Comparison of ENCODE assay signal across 20 cellular contexts in the genomic region with DNA sequence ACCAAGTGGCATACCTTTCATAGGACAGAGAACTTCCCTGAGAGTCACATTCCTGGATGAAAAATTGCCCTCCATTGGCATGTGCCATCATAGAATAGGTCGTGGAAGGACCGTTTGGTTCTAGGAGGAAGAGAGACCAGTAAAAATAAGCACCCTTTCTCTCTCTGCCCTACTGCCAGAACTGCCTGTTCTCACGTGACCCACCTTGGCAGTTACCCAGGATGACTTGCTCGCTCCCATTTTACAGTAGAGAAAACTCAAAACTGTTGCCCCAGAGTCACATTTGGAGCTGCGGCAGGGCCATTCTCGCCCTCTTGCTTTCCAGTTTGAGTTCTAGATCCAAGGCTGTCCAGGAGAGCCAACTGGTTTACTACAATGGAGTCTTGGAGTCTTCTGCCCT. TPM values are rescaled to one million over a fixed set of nuclear protein-coding genes. Genes with fewer than 3 reads are reported as not detected.
DNase-seq lines count a peak whose midpoint lies in the region; ATAC-seq, FAIRE-seq and TF ChIP-seq lines count a peak whose summit lies in the region.
"Had no signal": no experiment of that assay in that cellular context is flagged by ENCODE, and none has a peak within 500 bp of the region (broad histone marks: within the 10 kb centered on the region; RNA-seq: fewer than 3 reads in every experiment).

No MANE protein-coding gene starts in this region.

- H3K9me3 Mint-ChIP-seq in MCF 10A (ENCODE audit: unreplicated experiment) = no peaks in the 10 kb centered on the region
- H3K9me3 Mint-ChIP-seq in CD4-positive, alpha-beta T cell = no peaks in the 10 kb centered on the region

- H3K9me3 ChIP-seq in body of pancreas (no peaks in the 10 kb centered on the region), prostate gland (no peaks in the 10 kb centered on the region)
- no peaks in the 10 kb centered on the region for H3K9me3 ChIP-seq in CD4-positive, alpha-beta T cell (ENCODE audit: control insufficient read depth, low read length)
- H3K9me3 ChIP-seq: BLaER1, lower lobe of right lung had no signal

- 15% methylated on average over 5 of the region's 6 CpGs; no CpG with 5 or more reads in 1 of the 2 donors for WGBS in body of pancreas, 2 donors
- 13% methylated on average over 6 of the region's 6 CpGs for WGBS in prostate gland

- CTCF ChIA-PET in MCF 10A (lab: Yijun Ruan, JAX) = interaction anchor here (0.6 to 1.0 kb wide), 3 partner anchors 14 to 1134 kb away, joined by 3 to 4 read pairs (median 3); no protein-coding TSS in a partner anchor
- CTCF ChIA-PET in CD4-positive, alpha-beta T cell (lab: Charles Lee) = no interaction called here

- TF ChIP-seq POLR2A in body of pancreas (IDR thresholded peaks at IDR 0.05) = no peak
- no peak for TF ChIP-seq POLR2A in prostate gland (IDR thresholded peaks at IDR 0.05)

- TF ChIP-seq CTCF in body of pancreas (IDR thresholded peaks at IDR 0.05) (no peak), prostate gland (IDR thresholded peaks at IDR 0.05) (no peak), D721Med (IDR thresholded peaks at IDR 0.05; ENCODE audit: insufficient read depth, missing control alignments) (no peak), MCF 10A (IDR thresholded peaks at IDR 0.05; ENCODE audit: unreplicated experiment) (no peak)
- no peak for TF ChIP-seq CTCF in CD4-positive, alpha-beta T cell (IDR thresholded peaks at IDR 0.05)

- FAIRE-seq in D721Med (lab: Jason Lieb, UNC) = no peak
- FAIRE-seq: GM18507 had no signal

- H3K27ac Mint-ChIP-seq in MCF 10A (ENCODE audit: low read depth, unreplicated experiment) = no peak overlapping the region
- no peak overlapping the region for H3K27ac Mint-ChIP-seq in CD4-positive, alpha-beta T cell
- H3K27ac Mint-ChIP-seq: activated naive CD8-positive, alpha-beta T cell had no signal

- no TSS peak for BruUV-seq in MCF 10A (replicated peaks; lab: Mats Ljungman, UMichigan)

- H3K36me3 ChIP-seq in body of pancreas (replicated peaks in 1 of 2; ENCODE audit: insufficient read depth in 1 of 2, low read depth in 2 of 2) (peaks cover 0 to 2% of the 10 kb centered on the region in 2 donors), prostate gland (no peaks in the 10 kb centered on the region)

- POLR2A ChIA-PET in MCF 10A (lab: Yijun Ruan, JAX) = interaction anchor here (0.6 to 0.7 kb wide), 2 partner anchors 137 to 222 kb away, joined by 3 to 4 read pairs; no protein-coding TSS in a partner anchor
- POLR2A ChIA-PET in CD4-positive, alpha-beta T cell (lab: Charles Lee) = no interaction called here

- H3K4me1 ChIP-seq in body of pancreas (peaks cover 3% of the 10 kb centered on the region), prostate gland (replicated peaks) (no peaks in the 10 kb centered on the region)
- H3K4me1 ChIP-seq: lower lobe of right lung had no signal

- H3K4me3 Mint-ChIP-seq in MCF 10A (ENCODE audit: unreplicated experiment) = no peak overlapping the region
- no peak overlapping the region for H3K4me3 Mint-ChIP-seq in CD4-positive, alpha-beta T cell
- H3K4me3 Mint-ChIP-seq: activated naive CD8-positive, alpha-beta T cell had no signal

- peak; percentile 44 for DNase-seq in EH (ENCODE audit: low read depth)
- peak; percentile 49 to 70 (median 56) for DNase-seq in body of pancreas
- DNase-seq in left cardiac atrium = peak; percentile 47
- DNase-seq in prostate gland (ENCODE audit: low spot score) = peak; percentile 26
- DNase-seq in D721Med (ENCODE audit: insufficient read length, low spot score) = no peak
- no peak for DNase-seq in MCF 10A (ENCODE audit: unreplicated experiment)
- no peak for DNase-seq in CD4-positive, alpha-beta T cell
- no peak for DNase-seq in NCI-H69 (lab: John Stamatoyannopoulos, UW)
- DNase-seq: GDM1; lower lobe of right lung; NCI-H1105 treated with DMSO at 0.1 percent for 48 hours; NCI-H774; SHP77; stimulated activated CD4-positive, alpha-beta T cell treated with anti-CD3 and anti-CD28 coated beads, Interleukin-2, amount 100 ng/mL, for 24 hours; T1000 had no signal

- no peaks in the 10 kb centered on the region for H3K4me1 Mint-ChIP-seq in MCF 10A (ENCODE audit: insufficient read depth, unreplicated experiment)
- H3K4me1 Mint-ChIP-seq in CD4-positive, alpha-beta T cell (ENCODE audit: low read depth) = peaks cover 17% of the 10 kb centered on the region

- H3K4me3 ChIP-seq in body of pancreas = no peak overlapping the region
- H3K4me3 ChIP-seq in prostate gland = no peak overlapping the region
- H3K4me3 ChIP-seq: BLaER1, hepatocyte, lower lobe of right lung had no signal

- H3K27ac ChIP-seq in body of pancreas = no peak overlapping the region
- no peak overlapping the region for H3K27ac ChIP-seq in prostate gland
- H3K27ac ChIP-seq in CD4-positive, alpha-beta T cell (ENCODE audit: low read depth, low read length) = no peak overlapping the region
- H3K27ac ChIP-seq: BLaER1, hepatocyte, lower lobe of right lung, parathyroid adenoma had no signal

- intact Hi-C loops in body of pancreas (cut with DNase I) (no loop called here), left cardiac atrium (cut with DNase I) (no loop called here), prostate gland (cut with DNase I) (no loop called here), MCF 10A (cut with micrococcal nuclease) (no loop called here)
- intact Hi-C loops in CD4-positive, alpha-beta T cell (cut with DNase I, micrococcal nuclease) = no loop called here

- ATAC-seq in body of pancreas (peak; percentile 63), left cardiac atrium (no peak)
- ATAC-seq in CD4-positive, alpha-beta T cell (ENCODE audit: poor library complexity) = no peak
- ATAC-seq: lower lobe of right lung had no signal

- H3K27me3 Mint-ChIP-seq in MCF 10A (ENCODE audit: insufficient read depth, unreplicated experiment) = peaks cover 12% of the 10 kb centered on the region
- no peaks in the 10 kb centered on the region for H3K27me3 Mint-ChIP-seq in CD4-positive, alpha-beta T cell
- H3K27me3 Mint-ChIP-seq: activated naive CD8-positive, alpha-beta T cell had no signal

- H3K27me3 ChIP-seq in body of pancreas (no peaks in the 10 kb centered on the region), prostate gland (replicated peaks; ENCODE audit: insufficient read depth) (no peaks in the 10 kb centered on the region)
- no peaks in the 10 kb centered on the region for H3K27me3 ChIP-seq in CD4-positive, alpha-beta T cell (ENCODE audit: control insufficient read depth, insufficient read depth, low read length)
- H3K27me3 ChIP-seq: hepatocyte had no signal

- H3K36me3 Mint-ChIP-seq in MCF 10A (ENCODE audit: insufficient read depth, unreplicated experiment) = peaks cover 31% of the 10 kb centered on the region
- peaks cover 24% of the 10 kb centered on the region for H3K36me3 Mint-ChIP-seq in CD4-positive, alpha-beta T cell (ENCODE audit: low read depth)

RNA-seq across cellular contexts. Expression of gene NLGN3, which starts 1.1 kb away (rescaled TPM):
- total RNA-seq in body of pancreas (1 to 10 TPM in 1 of 2 donors, not detected in 1; 1.0 TPM), left cardiac atrium (under 1 TPM; 0.52 to 0.97 TPM), prostate gland (1 to 10 TPM; 1.4 to 9.4 TPM), MCF 10A (2022) (0.42 and 0.44 TPM in 2 replicates)
- total RNA-seq in CD4-positive, alpha-beta T cell = 1 to 10 TPM; 3.4 to 4.3 TPM

RNA-seq across cellular contexts. Expression of gene MED12, which starts 25.1 kb away (rescaled TPM):
- total RNA-seq in body of pancreas (10 to 100 TPM; 26.4 to 83.0 TPM), left cardiac atrium (10 to 100 TPM; 21.1 to 23.8 TPM), prostate gland (10 to 100 TPM; 29.4 to 82.3 TPM), MCF 10A (2022) (36.6 and 39.4 TPM in 2 replicates)
- total RNA-seq in CD4-positive, alpha-beta T cell = 10 to 100 TPM; 44.5 to 55.3 TPM

RNA-seq across cellular contexts. Expression of gene IL2RG, which starts 32.1 kb away (rescaled TPM):
- total RNA-seq in body of pancreas = 1 to 10 TPM in 1 of 2 donors, under 1 TPM in 1; 0.52 to 8.2 TPM
- 1 to 10 TPM; 1.8 to 2.6 TPM for total RNA-seq in left cardiac atrium
- 1 to 10 TPM in 1 of 2 donors, under 1 TPM in 1; 0.73 to 2.8 TPM for total RNA-seq in prostate gland
- total RNA-seq in MCF 10A (2022) = 1.5 TPM in 1 of 2 replicates, not detected in the other
- total RNA-seq in CD4-positive, alpha-beta T cell = 100 to 1,000 TPM; 213 to 225 TPM

RNA-seq across cellular contexts. Expression of gene CXorf65, which starts 37.0 kb away (rescaled TPM):
- total RNA-seq in body of pancreas (not detected), left cardiac atrium (not detected), prostate gland (not detected), MCF 10A (2022) (not detected in 2 replicates)
- total RNA-seq in CD4-positive, alpha-beta T cell = 10 to 100 TPM; 71.9 to 82.3 TPM
- total RNA-seq: hepatocyte, lower lobe of right lung had no signal

RNA-seq across cellular contexts. Expression of gene FOXO4, which starts 47.9 kb away (rescaled TPM):
- total RNA-seq in body of pancreas = 10 to 100 TPM; 10.9 to 16.5 TPM
- 10 to 100 TPM; 28.5 to 30.9 TPM for total RNA-seq in left cardiac atrium
- 10 to 100 TPM; 40.4 to 74.0 TPM for total RNA-seq in prostate gland
- 6.4 and 7.7 TPM in 2 replicates for total RNA-seq in MCF 10A (2022)
- 10 to 100 TPM; 20.9 to 23.8 TPM for total RNA-seq in CD4-positive, alpha-beta T cell

Comparison
In these comparisons a context has a peak if more than half of its experiments do, and no peak if none do; other contexts are left out.
1. DNase-seq: peak in EH (single experiment), body of pancreas (4 of 4), left cardiac atrium (single experiment) and prostate gland (single experiment); none in D721Med (single experiment), MCF 10A (single experiment), CD4-positive, alpha-beta T cell (0 of 10) and NCI-H69 (single experiment).
2. RNA of gene IL2RG, which starts 32.1 kb away (total RNA-seq): 213 to 225 TPM in CD4-positive, alpha-beta T cell; 0.52 to 8.2 TPM in body of pancreas, 0.73 to 2.8 TPM in prostate gland, 1.8 to 2.6 TPM in left cardiac atrium and 1.5 TPM in MCF 10A; every median in the first group is over 10 times any median in the second.